20 cellular contexts compared by ENCODE assay signal in the genomic region with DNA sequence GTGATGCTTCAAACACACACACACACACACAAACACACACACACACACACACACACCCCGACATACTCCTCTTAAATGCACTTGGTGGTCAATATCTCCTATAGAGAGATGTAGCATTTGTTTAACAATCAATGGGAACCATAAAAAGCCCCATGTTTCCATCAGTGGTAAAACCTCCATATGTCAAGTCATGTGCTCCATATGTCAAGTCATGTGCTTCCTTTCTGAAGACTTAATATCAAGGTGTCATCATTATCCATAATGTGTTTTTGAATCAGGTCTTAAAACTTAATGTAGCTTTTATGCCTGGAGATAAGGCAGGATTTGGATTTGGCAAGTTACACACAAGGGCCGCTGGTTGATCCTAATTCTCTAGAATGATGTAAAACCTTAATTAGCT. TPM values are rescaled to one million over a fixed set of nuclear protein-coding genes. Genes with fewer than 3 reads are reported as not detected.
"Had no signal": no experiment of that assay in that cellular context is flagged by ENCODE, and none has a peak within 500 bp of the region (broad histone marks: within the 10 kb centered on the region; RNA-seq: fewer than 3 reads in every experiment).

No MANE protein-coding gene starts in this region.

- H3K9me3 ChIP-seq: SJSA1 had no signal

- H3K4me3 Mint-ChIP-seq: IgD-negative memory B cell had no signal

- H3K36me3 Mint-ChIP-seq: IgD-negative memory B cell had no signal

- H3K27ac ChIP-seq: KMS-11, SJSA1, SK-N-MC had no signal

- H3K4me3 ChIP-seq: K562, SJSA1, SK-N-MC had no signal

- H3K36me3 ChIP-seq: SJSA1 had no signal

- H3K9ac ChIP-seq: KMS-11 had no signal

- H3K4me1 ChIP-seq: SJSA1 had no signal

- H3K4me1 Mint-ChIP-seq: IgD-negative memory B cell had no signal

- DNase-seq: Kasumi-1, MM.1S, NCI-H1092 treated with DMSO at 0.1 percent for 48 hours, NCI-H1436, NCI-H187, NCI-H2029, NCI-H2081 treated with DMSO at 0.1 percent for 48 hours, NCI-H2171, NCI-H226, NCI-H446, NCI-H510A, NCI-H524 treated with DMSO at 0.1 percent for 48 hours, Right ventricle myocardium superior, RPMI8226, SIG-M5 had no signal

- H3K27ac Mint-ChIP-seq: IgD-negative memory B cell had no signal

- ATAC-seq: K562 had no signal

- H3K4me2 ChIP-seq: KMS-11 had no signal

RNA-seq across cellular contexts. Expression of a gene that starts 26.6 kb away (rescaled TPM):
- total RNA-seq: K562, SJSA1 had no signal
